In the genomic region with DNA sequence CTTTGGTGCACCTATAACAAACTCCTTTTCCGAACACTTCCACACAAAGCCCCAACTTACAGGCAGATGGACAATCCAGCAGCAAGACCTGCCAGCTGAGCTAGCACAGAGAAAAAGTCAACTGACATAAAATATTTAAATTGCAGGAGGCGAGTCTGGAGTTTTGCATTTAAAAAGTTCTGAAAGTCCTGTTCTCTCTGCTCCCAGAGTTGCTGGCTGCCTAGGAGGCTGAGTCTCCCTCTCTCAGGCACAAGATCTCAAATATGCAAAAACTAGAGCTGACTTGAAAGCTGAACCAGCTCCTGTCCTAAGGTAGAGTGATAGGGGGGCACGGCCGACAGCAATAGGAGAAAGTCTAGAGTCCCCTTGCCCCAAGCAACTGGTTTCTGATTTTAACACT, we compare ENCODE assay signal across 12 cellular contexts. TPM values are rescaled to one million over a fixed set of nuclear protein-coding genes. Genes with fewer than 3 reads are reported as not detected.
DNase-seq lines count a peak whose midpoint lies in the region; ATAC-seq and TF ChIP-seq lines count a peak whose summit lies in the region.
"Had no signal": no experiment of that assay in that cellular context is flagged by ENCODE, and none has a peak within 500 bp of the region (broad histone marks: within the 10 kb centered on the region; RNA-seq: fewer than 3 reads in every experiment).

No MANE protein-coding gene starts in this region.

- no peak overlapping the region for H3K27ac Mint-ChIP-seq in activated CD4-positive, alpha-beta T cell treated with anti-CD3 and anti-CD28 coated beads for 36 hours

- H3K4me1 ChIP-seq in left ventricle myocardium inferior: peaks cover 33% of the 10 kb centered on the region
- H3K4me1 ChIP-seq: SJCRH30 had no signal

- no peak for TF ChIP-seq RAD21 in neural cell (conservative IDR thresholded peaks at IDR 0.05)

- H3K9me2 ChIP-seq in neural cell (ENCODE audit: insufficient read depth, low read length): no peaks in the 10 kb centered on the region

- H3K9ac ChIP-seq in neural cell (ENCODE audit: low read length): peak overlapping the region; percentile 14

- H3K9me3 ChIP-seq in left ventricle myocardium inferior (replicated peaks) (no peaks in the 10 kb centered on the region), neural cell (ENCODE audit: low read length) (no peaks in the 10 kb centered on the region)
- H3K9me3 ChIP-seq: SJCRH30 had no signal

- peaks cover 9% of the 10 kb centered on the region for H3K27me3 Mint-ChIP-seq in activated CD4-positive, alpha-beta T cell treated with anti-CD3 and anti-CD28 coated beads for 36 hours

- H3K4me3 ChIP-seq in left ventricle myocardium inferior (peak overlapping the region; percentile 73), fibroblast of pulmonary artery (replicated peaks; ENCODE audit: low read depth, low read length) (peak overlapping the region; percentile 63), neural cell (ENCODE audit: low read length) (peak overlapping the region; percentile 63)
- H3K4me3 ChIP-seq: GM12878, SJCRH30 had no signal

- peaks cover 37% of the 10 kb centered on the region for H3K79me2 ChIP-seq in neural cell (replicated peaks; ENCODE audit: insufficient read depth, low read length)

- no peaks in the 10 kb centered on the region for H4K20me1 ChIP-seq in neural cell (ENCODE audit: insufficient read depth)

- DNase-seq in left ventricle myocardium inferior (no peak), Right ventricle myocardium superior (no peak), fibroblast of pulmonary artery (ENCODE audit: low read depth) (peak; percentile 18), AML-193 (lab: John Stamatoyannopoulos, UW) (no peak), NCI-H524 (lab: John Stamatoyannopoulos, UW) (no peak)
- no peak for DNase-seq in activated CD4-positive, alpha-beta T cell treated with anti-CD3 and anti-CD28 coated beads for 36 hours
- DNase-seq: effector CD8-positive, alpha-beta T cell; NCI-H146; SJCRH30 had no signal

- H3K27ac ChIP-seq in left ventricle myocardium inferior (replicated peaks) (peak overlapping the region; percentile 85), neural cell (ENCODE audit: low read length) (no peak overlapping the region)
- H3K27ac ChIP-seq: SJCRH30 had no signal

- H3K9me3 Mint-ChIP-seq in activated CD4-positive, alpha-beta T cell treated with anti-CD3 and anti-CD28 coated beads for 36 hours (ENCODE audit: low read depth): no peaks in the 10 kb centered on the region

- H2AFZ ChIP-seq in neural cell (ENCODE audit: low read depth, low read length): no peak overlapping the region

- peaks cover 4% of the 10 kb centered on the region for H3F3A ChIP-seq in neural cell (ENCODE audit: insufficient read depth, low read length, poor library complexity, severe bottlenecking)

- intact Hi-C loops in left ventricle myocardium inferior (cut with micrococcal nuclease): no loop called here
- intact Hi-C loops in Right ventricle myocardium superior (cut with DNase I): loop anchor here (10.0 kb wide), 1 partner anchor 103 kb away; no protein-coding TSS in a partner anchor
- intact Hi-C loops in activated CD4-positive, alpha-beta T cell treated with anti-CD3 and anti-CD28 coated beads for 36 hours (cut with DNase I, micrococcal nuclease): no loop called here

- POLR2A ChIA-PET in activated CD4-positive, alpha-beta T cell treated with anti-CD3 and anti-CD28 coated beads for 36 hours (lab: Charles Lee): no interaction called here

- no peak overlapping the region for H3K4me3 Mint-ChIP-seq in activated CD4-positive, alpha-beta T cell treated with anti-CD3 and anti-CD28 coated beads for 36 hours

- H3K36me3 ChIP-seq in left ventricle myocardium inferior (no peaks in the 10 kb centered on the region), neural cell (ENCODE audit: insufficient read depth, low read length) (no peaks in the 10 kb centered on the region)
- H3K36me3 ChIP-seq: SJCRH30 had no signal

- CTCF ChIA-PET in activated CD4-positive, alpha-beta T cell treated with anti-CD3 and anti-CD28 coated beads for 36 hours (lab: Charles Lee): interaction anchor here (1.7 kb wide), 1 partner anchor 19 kb away, joined by 5 read pairs; no protein-coding TSS in a partner anchor

- no peak for ATAC-seq in Right ventricle myocardium superior (ENCODE audit: poor library complexity)
- ATAC-seq in activated CD4-positive, alpha-beta T cell treated with anti-CD3 and anti-CD28 coated beads for 36 hours: no peak
- ATAC-seq in HG02981 (IDR thresholded peaks at IDR 0.05; ENCODE audit: unreplicated experiment): no peak
- ATAC-seq: GM12878 had no signal

- H3K4me1 Mint-ChIP-seq in activated CD4-positive, alpha-beta T cell treated with anti-CD3 and anti-CD28 coated beads for 36 hours: peaks cover 17% of the 10 kb centered on the region

- no peak for TF ChIP-seq CTCF in left ventricle myocardium inferior (IDR thresholded peaks at IDR 0.05; ENCODE audit: borderline replicate concordance)
- TF ChIP-seq CTCF in fibroblast of pulmonary artery (IDR thresholded peaks at IDR 0.05; ENCODE audit: low read length, missing control alignments): no peak
- no peak for TF ChIP-seq CTCF in neural cell (IDR thresholded peaks at IDR 0.05; ENCODE audit: poor library complexity, severe bottlenecking)

- H3K4me2 ChIP-seq in neural cell (ENCODE audit: low read length): peak overlapping the region; percentile 59

- H3K27me3 ChIP-seq in left ventricle myocardium inferior (ENCODE audit: low read depth) (peaks cover 25% of the 10 kb centered on the region), neural cell (ENCODE audit: insufficient read depth, low read depth, low read length) (no peaks in the 10 kb centered on the region)

- no peaks in the 10 kb centered on the region for H3K36me3 Mint-ChIP-seq in activated CD4-positive, alpha-beta T cell treated with anti-CD3 and anti-CD28 coated beads for 36 hours (ENCODE audit: low read depth)

- TF ChIP-seq EP300 in neural cell (conservative IDR thresholded peaks at IDR 0.05; ENCODE audit: poor library complexity, severe bottlenecking): no peak

TF ChIP-seq in neural cell, 6 proteins besides CTCF, POLR2A, EP300 and RAD21:
- TF ChIP-seq, protein P1, sequence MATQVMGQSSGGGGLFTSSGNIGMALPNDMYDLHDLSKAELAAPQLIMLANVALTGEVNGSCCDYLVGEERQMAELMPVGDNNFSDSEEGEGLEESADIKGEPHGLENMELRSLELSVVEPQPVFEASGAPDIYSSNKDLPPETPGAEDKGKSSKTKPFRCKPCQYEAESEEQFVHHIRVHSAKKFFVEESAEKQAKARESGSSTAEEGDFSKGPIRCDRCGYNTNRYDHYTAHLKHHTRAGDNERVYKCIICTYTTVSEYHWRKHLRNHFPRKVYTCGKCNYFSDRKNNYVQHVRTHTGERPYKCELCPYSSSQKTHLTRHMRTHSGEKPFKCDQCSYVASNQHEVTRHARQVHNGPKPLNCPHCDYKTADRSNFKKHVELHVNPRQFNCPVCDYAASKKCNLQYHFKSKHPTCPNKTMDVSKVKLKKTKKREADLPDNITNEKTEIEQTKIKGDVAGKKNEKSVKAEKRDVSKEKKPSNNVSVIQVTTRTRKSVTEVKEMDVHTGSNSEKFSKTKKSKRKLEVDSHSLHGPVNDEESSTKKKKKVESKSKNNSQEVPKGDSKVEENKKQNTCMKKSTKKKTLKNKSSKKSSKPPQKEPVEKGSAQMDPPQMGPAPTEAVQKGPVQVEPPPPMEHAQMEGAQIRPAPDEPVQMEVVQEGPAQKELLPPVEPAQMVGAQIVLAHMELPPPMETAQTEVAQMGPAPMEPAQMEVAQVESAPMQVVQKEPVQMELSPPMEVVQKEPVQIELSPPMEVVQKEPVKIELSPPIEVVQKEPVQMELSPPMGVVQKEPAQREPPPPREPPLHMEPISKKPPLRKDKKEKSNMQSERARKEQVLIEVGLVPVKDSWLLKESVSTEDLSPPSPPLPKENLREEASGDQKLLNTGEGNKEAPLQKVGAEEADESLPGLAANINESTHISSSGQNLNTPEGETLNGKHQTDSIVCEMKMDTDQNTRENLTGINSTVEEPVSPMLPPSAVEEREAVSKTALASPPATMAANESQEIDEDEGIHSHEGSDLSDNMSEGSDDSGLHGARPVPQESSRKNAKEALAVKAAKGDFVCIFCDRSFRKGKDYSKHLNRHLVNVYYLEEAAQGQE (IDR thresholded peaks at IDR 0.05; ENCODE audit: borderline replicate concordance): no peak
- no peak for TF ChIP-seq MXI1 (conservative IDR thresholded peaks at IDR 0.05; ENCODE audit: poor library complexity, severe bottlenecking)
- no peak for TF ChIP-seq TAF1 (IDR thresholded peaks at IDR 0.05; ENCODE audit: low read depth)
- no peak for TF ChIP-seq POLR2AphosphoS5 (IDR thresholded peaks at IDR 0.05)
- no peak for TF ChIP-seq EZH2 (IDR thresholded peaks at IDR 0.05; ENCODE audit: borderline replicate concordance, insufficient read depth, low read length, poor library complexity, severe bottlenecking)
- no peak for TF ChIP-seq SMC3 (conservative IDR thresholded peaks at IDR 0.05; ENCODE audit: poor library complexity)

RNA-seq across cellular contexts. Expression of a gene that starts 1.1 kb away (rescaled TPM):
- total RNA-seq in left ventricle myocardium inferior (29.6 TPM), Right ventricle myocardium superior (18.5 TPM)
- 25.7 and 58.9 TPM in 2 replicates for polyA plus RNA-seq in neural cell
- 71.2 and 73.8 TPM in 2 replicates for polyA minus RNA-seq in neural cell
- under 1 TPM in 1 of 2 experiments, not detected in 1; 0.14 TPM for total RNA-seq in activated CD4-positive, alpha-beta T cell treated with anti-CD3 and anti-CD28 coated beads for 36 hours
- polyA plus RNA-seq: GM12878 had no signal

Comparison
In these comparisons a context has a peak if more than half of its experiments do, and no peak if none do; other contexts are left out.
1. RNA of a gene that starts 1.1 kb away (total RNA-seq): 29.6 TPM in left ventricle myocardium inferior (single experiment) and 18.5 TPM in Right ventricle myocardium superior (single experiment); 0.14 TPM in activated CD4-positive, alpha-beta T cell treated with anti-CD3 and anti-CD28 coated beads for 36 hours; every median in the first group is over 10 times any median in the second.
2. Peak in every context shown above with its lines, with median percentiles within 50 percentile points of each other: H3K4me3 ChIP-seq.